8 cellular contexts compared by ENCODE assay signal in genomic region chr10:92291921-92292860, GRCh38. TPM values are rescaled to one million over a fixed set of nuclear protein-coding genes. Genes with fewer than 3 reads are reported as not detected.
DNase-seq lines count a peak whose midpoint lies in the region; ATAC-seq and TF ChIP-seq lines count a peak whose summit lies in the region.

No MANE protein-coding gene starts in this region.

- H3K9me3 ChIP-seq in heart right ventricle (no peaks in the 10 kb centered on the region), parathyroid adenoma (ENCODE audit: control insufficient read depth, low read length) (no peaks in the 10 kb centered on the region)

- H3K36me3 ChIP-seq in heart right ventricle (peaks cover 0 to 26% (median 8%) of the 10 kb centered on the region in 9 donors), parathyroid adenoma (ENCODE audit: control insufficient read depth, insufficient read depth, low read length) (no peaks in the 10 kb centered on the region)

- no peaks in the 10 kb centered on the region for H3K9me3 Mint-ChIP-seq in activated naive CD8-positive, alpha-beta T cell treated with anti-CD3 and anti-CD28 coated beads, Interleukin-2, amount 10 ng/mL, durations not matched to agents 7 days and 5 days

- H2AFZ ChIP-seq in parathyroid adenoma: peak overlapping the region; percentile 89

- no peak overlapping the region for H3K9ac ChIP-seq in parathyroid adenoma

- 0 to 1% methylated on average over 17 of the region's 17 CpGs for WGBS in heart right ventricle, 2 donors

- H3K27ac ChIP-seq in HL-60 (replicated peaks) (peak overlapping the region; percentile 8), heart right ventricle (peak overlapping the region; percentile 87 to 99 (median 96)), parathyroid adenoma (peak overlapping the region; percentile 91)

- H3K4me1 Mint-ChIP-seq in activated naive CD8-positive, alpha-beta T cell treated with anti-CD3 and anti-CD28 coated beads, Interleukin-2, amount 10 ng/mL, durations not matched to agents 7 days and 5 days: peaks cover 21% of the 10 kb centered on the region

- intact Hi-C loops in heart right ventricle (cut with DNase I): loop anchor here in 9 of 10 donors (2.0 to 10.0 kb wide), 11 partner anchors 49 to 207 kb away; no protein-coding TSS in a partner anchor

- H3K27ac Mint-ChIP-seq in activated naive CD8-positive, alpha-beta T cell treated with anti-CD3 and anti-CD28 coated beads, Interleukin-2, amount 10 ng/mL, durations not matched to agents 7 days and 5 days: peak overlapping the region; percentile 84

- peaks cover 27% of the 10 kb centered on the region for H3K79me2 ChIP-seq in parathyroid adenoma

- H3K4me1 ChIP-seq in heart right ventricle (peaks cover 0 to 36% (median 19%) of the 10 kb centered on the region in 9 donors), parathyroid adenoma (no peaks in the 10 kb centered on the region)

- ATAC-seq in activated naive CD8-positive, alpha-beta T cell treated with anti-CD3 and anti-CD28 coated beads, Interleukin-2, amount 10 ng/mL, durations not matched to agents 7 days and 5 days (ENCODE audit: low read depth): no peak
- peak in 6 of 8 donors; percentile 7 to 31 (median 14) for ATAC-seq in heart right ventricle
- no peak for ATAC-seq in GM19351 (IDR thresholded peaks at IDR 0.05; ENCODE audit: unreplicated experiment)

- H3K4me3 Mint-ChIP-seq in activated naive CD8-positive, alpha-beta T cell treated with anti-CD3 and anti-CD28 coated beads, Interleukin-2, amount 10 ng/mL, durations not matched to agents 7 days and 5 days: peak overlapping the region; percentile 98

- H3K4me3 ChIP-seq in HL-60 (replicated peaks; ENCODE audit: insufficient read depth, low read length): peak overlapping the region; percentile 98
- peak overlapping the region; percentile 79 to 99 (median 98) for H3K4me3 ChIP-seq in heart right ventricle
- peak overlapping the region; percentile 94 for H3K4me3 ChIP-seq in parathyroid adenoma (ENCODE audit: low read depth, low read length)

- H3K4me2 ChIP-seq in parathyroid adenoma (ENCODE audit: low read length): peak overlapping the region; percentile 64

- H3K36me3 Mint-ChIP-seq in activated naive CD8-positive, alpha-beta T cell treated with anti-CD3 and anti-CD28 coated beads, Interleukin-2, amount 10 ng/mL, durations not matched to agents 7 days and 5 days: peaks cover 8% of the 10 kb centered on the region

- TF ChIP-seq CTCF in HL-60 (IDR thresholded peaks at IDR 0.05; ENCODE audit: insufficient read depth, low read length): peak; percentile 32
- peak; percentile 6 to 73 (median 56) for TF ChIP-seq CTCF in heart right ventricle (IDR thresholded peaks at IDR 0.05)
- TF ChIP-seq CTCF in parathyroid adenoma (IDR thresholded peaks at IDR 0.05): peak; percentile 43

- DNase-seq in COLO829 (ENCODE audit: low spot score): peak; percentile 2
- peak; percentile 52 to 67 for DNase-seq in HL-60 (ENCODE audit: low read depth in 1 of 2, low spot score in 1 of 2)
- DNase-seq in SK-MEL-5 (ENCODE audit: low read depth, low spot score): peak; percentile 42
- DNase-seq in activated naive CD8-positive, alpha-beta T cell treated with anti-CD3 and anti-CD28 coated beads, Interleukin-2, amount 10 ng/mL, durations not matched to agents 7 days and 5 days: peak; percentile 58
- peak; percentile 44 to 72 for DNase-seq in heart right ventricle
- no peak for DNase-seq in OCI-M2 (lab: John Stamatoyannopoulos, UW; ENCODE audit: unreplicated experiment)

- H3K27me3 Mint-ChIP-seq in activated naive CD8-positive, alpha-beta T cell treated with anti-CD3 and anti-CD28 coated beads, Interleukin-2, amount 10 ng/mL, durations not matched to agents 7 days and 5 days: no peaks in the 10 kb centered on the region

- POLR2A ChIA-PET in activated naive CD8-positive, alpha-beta T cell treated with anti-CD3 and anti-CD28 coated beads, Interleukin-2, amount 10 ng/mL, durations not matched to agents 7 days and 5 days (lab: Charles Lee): interaction anchor here (1.6 to 2.9 kb wide), 4 partner anchors 8 to 368 kb away, joined by 5 to 12 read pairs (median 10); partner anchors contain the start of gene BTAF1

- in situ Hi-C loops in SK-MEL-5 (cut with HindIII; ENCODE audit: low pct_unique_long_range_greater_than_20kb, low sequenced_read_pairs): no loop called here

- no peaks in the 10 kb centered on the region for H3K27me3 ChIP-seq in HL-60 (ENCODE audit: insufficient read depth, poor library complexity, severe bottlenecking)
- H3K27me3 ChIP-seq in heart right ventricle: no peaks in the 10 kb centered on the region
- H3K27me3 ChIP-seq in parathyroid adenoma (ENCODE audit: control insufficient read depth, insufficient read depth, low read length): no peaks in the 10 kb centered on the region

RNA-seq across cellular contexts. Expression of gene MARCHF5, which starts 1.2 kb away (rescaled TPM):
- total RNA-seq in SK-MEL-5 (2014; rRNA removed; shearing (Covaris generic)): 5.2 and 6.7 TPM in 2 replicates
- polyA plus RNA-seq in SK-MEL-5 (2015; cell fraction: cytosol; rRNA removed): 15.0 and 18.3 TPM in 2 replicates
- polyA plus RNA-seq in SK-MEL-5 (2015; cell fraction: nucleus; rRNA removed): 23.6 and 36.1 TPM in 2 replicates
- total RNA-seq in activated naive CD8-positive, alpha-beta T cell treated with anti-CD3 and anti-CD28 coated beads, Interleukin-2, amount 10 ng/mL, durations not matched to agents 7 days and 5 days: 10 to 100 TPM; 25.6 to 27.2 TPM
- 10 to 100 TPM; 25.6 to 40.1 (median 33.9) TPM for total RNA-seq in heart right ventricle
- 10 to 100 TPM; 10.2 to 26.1 TPM for polyA plus RNA-seq in heart right ventricle

RNA-seq across cellular contexts. Expression of gene CPEB3, which starts 1.3 kb away (rescaled TPM):
- 0.29 and 0.58 TPM in 2 replicates for total RNA-seq in SK-MEL-5 (2014; rRNA removed; shearing (Covaris generic))
- 0.95 and 0.98 TPM in 2 replicates for polyA plus RNA-seq in SK-MEL-5 (2015; cell fraction: cytosol; rRNA removed)
- polyA plus RNA-seq in SK-MEL-5 (2015; cell fraction: nucleus; rRNA removed): 1.3 and 1.6 TPM in 2 replicates
- 1 to 10 TPM; 3.4 to 3.5 TPM for total RNA-seq in activated naive CD8-positive, alpha-beta T cell treated with anti-CD3 and anti-CD28 coated beads, Interleukin-2, amount 10 ng/mL, durations not matched to agents 7 days and 5 days
- 10 to 100 TPM in 9 of 10 donors, 1 to 10 TPM in 1; 7.2 to 17.6 (median 13.7) TPM for total RNA-seq in heart right ventricle
- 1 to 10 TPM in 1 of 2 donors, under 1 TPM in 1; 0.71 to 4.9 TPM for polyA plus RNA-seq in heart right ventricle

Comparison
In these comparisons a context has a peak if more than half of its experiments do, and no peak if none do; other contexts are left out.
1. H3K27ac ChIP-seq: peak in every context shown above with its lines; median percentile 96 in heart right ventricle; 91 in parathyroid adenoma; 8 in HL-60.
2. ATAC-seq: peak in heart right ventricle (6 of 8); none in activated naive CD8-positive, alpha-beta T cell treated with anti-CD3 and anti-CD28 coated beads, Interleukin-2, amount 10 ng/mL, durations not matched to agents 7 days and 5 days (single experiment) and GM19351 (single experiment).
3. Peak in every context shown above with its lines, with median percentiles within 50 percentile points of each other: H3K4me3 ChIP-seq and CTCF ChIP-seq.